ENCODE assay signal across 10 cellular contexts in the genomic region with DNA sequence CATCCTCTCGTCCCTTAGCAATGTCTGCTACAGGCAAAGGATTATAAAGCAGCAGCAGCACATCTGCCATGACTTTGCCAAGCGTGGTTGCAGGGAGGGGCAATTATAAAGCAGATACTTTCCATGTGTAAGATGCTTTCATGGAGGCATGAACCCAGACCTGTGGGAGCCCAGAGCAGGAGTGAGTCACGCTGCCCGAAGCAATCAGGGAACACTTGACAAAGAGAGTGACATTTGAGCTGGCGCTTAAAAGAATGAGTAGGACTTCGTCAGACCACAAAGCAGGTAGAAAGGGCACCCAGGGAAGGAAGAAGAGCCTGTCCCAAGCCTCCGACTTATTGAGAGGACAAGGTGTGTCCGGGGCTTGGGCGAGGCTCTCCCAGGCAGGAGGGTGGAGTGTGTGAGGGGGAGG.
DNase-seq lines count a peak whose midpoint lies in the region; ATAC-seq, FAIRE-seq and TF ChIP-seq lines count a peak whose summit lies in the region.
"Had no signal": no experiment of that assay in that cellular context is flagged by ENCODE, and none has a peak within 500 bp of the region (broad histone marks: within the 10 kb centered on the region; RNA-seq: fewer than 3 reads in every experiment).

No MANE protein-coding gene starts in this region.

- TF ChIP-seq CTCF in bronchial epithelial cell (IDR thresholded peaks at IDR 0.05; ENCODE audit: insufficient read depth, low read length, severe bottlenecking) (no peak), upper lobe of right lung (IDR thresholded peaks at IDR 0.05) (no peak)

- intact Hi-C loops in upper lobe of right lung (cut with DNase I): no loop called here

- no peaks in the 10 kb centered on the region for H3K4me1 ChIP-seq in upper lobe of right lung
- H3K4me1 ChIP-seq: colonic mucosa had no signal

- H3K4me3 ChIP-seq in bronchial epithelial cell (ENCODE audit: low read depth, low read length) (no peak overlapping the region), upper lobe of right lung (no peak overlapping the region)
- H3K4me3 ChIP-seq: colonic mucosa had no signal

- peak; percentile 61 for ATAC-seq in upper lobe of right lung

- no peaks in the 10 kb centered on the region for H3K9me3 ChIP-seq in upper lobe of right lung
- H3K9me3 ChIP-seq: colonic mucosa had no signal

- H3K27ac ChIP-seq in upper lobe of right lung: no peak overlapping the region
- H3K27ac ChIP-seq: colonic mucosa had no signal

- DNase-seq in stimulated activated CD4-positive, alpha-beta T cell treated with anti-CD3 and anti-CD28 coated beads, Interleukin-15, amount 100 ng/mL, for 24 hours: peak; percentile 26
- DNase-seq in stimulated activated CD4-positive, alpha-beta T cell treated with anti-CD3 and anti-CD28 coated beads, Interleukin-12 subunit alpha, Interleukin-12 subunit beta, amount 100 ng/mL, for 4 hours: no peak
- DNase-seq in NCI-H2107 treated with DMSO at 0.1 percent for 48 hours (lab: John Stamatoyannopoulos, UW; ENCODE audit: unreplicated experiment) (peak; percentile 42), bronchial epithelial cell (ENCODE audit: low read depth) (peak; percentile 91), upper lobe of right lung (no peak), T-helper 2 cell (no peak), HCEC 1CT (no peak)
- DNase-seq in stimulated activated naive CD4-positive, alpha-beta T cell treated with Interleukin-2 at 50 U/mL for 16 hours (lab: John Stamatoyannopoulos, UW): no peak
- DNase-seq: C1 segment of cervical spinal cord, colonic mucosa had no signal

- peaks cover 38% of the 10 kb centered on the region for H3K36me3 ChIP-seq in bronchial epithelial cell (ENCODE audit: control insufficient read depth, insufficient read depth, low read length)
- H3K36me3 ChIP-seq in upper lobe of right lung: peaks cover 75% of the 10 kb centered on the region
- H3K36me3 ChIP-seq: colonic mucosa had no signal

- no peaks in the 10 kb centered on the region for H3K27me3 ChIP-seq in bronchial epithelial cell (ENCODE audit: control insufficient read depth, insufficient read depth, low read length)
- no peaks in the 10 kb centered on the region for H3K27me3 ChIP-seq in upper lobe of right lung
- H3K27me3 ChIP-seq: colonic mucosa had no signal

- FAIRE-seq in bronchial epithelial cell (lab: Jason Lieb, UNC): peak; percentile 99

Comparison
In these comparisons a context has a peak if more than half of its experiments do, and no peak if none do; other contexts are left out.
1. DNase-seq: peak in stimulated activated CD4-positive, alpha-beta T cell treated with anti-CD3 and anti-CD28 coated beads, Interleukin-15, amount 100 ng/mL, for 24 hours (single experiment), NCI-H2107 treated with DMSO at 0.1 percent for 48 hours (single experiment) and bronchial epithelial cell (single experiment); none in stimulated activated CD4-positive, alpha-beta T cell treated with anti-CD3 and anti-CD28 coated beads, Interleukin-12 subunit alpha, Interleukin-12 subunit beta, amount 100 ng/mL, for 4 hours (single experiment), upper lobe of right lung (single experiment), stimulated activated naive CD4-positive, alpha-beta T cell treated with Interleukin-2 at 50 U/mL for 16 hours (single experiment), T-helper 2 cell (0 of 5) and HCEC 1CT (single experiment).